Comparison of ENCODE assay signal across 3 cellular contexts in genomic region chr3:156059950-156060501, GRCh38.
TF ChIP-seq lines count a peak whose summit lies in the region.

No MANE protein-coding gene starts in this region.

TF ChIP-seq in GM12891, 5 proteins besides CTCF, POLR2A, EP300 and RAD21:
- TF ChIP-seq PAX5 (IDR thresholded peaks at IDR 0.05; ENCODE audit: insufficient read depth, low read length, severe bottlenecking) (no peak), TAF1 (IDR thresholded peaks at IDR 0.05; ENCODE audit: low read depth, low read length) (no peak), POU2F2 (IDR thresholded peaks at IDR 0.05; ENCODE audit: low read depth, low read length) (no peak), POLR2AphosphoS5 (IDR thresholded peaks at IDR 0.05; ENCODE audit: low read depth, low read length) (no peak), SPI1 (IDR thresholded peaks at IDR 0.05; ENCODE audit: low read depth, low read length) (peak; percentile 31; the same call in 1 of the 2 replicates)
TF ChIP-seq in GM12891: peak in this region for 1.

TF ChIP-seq in H1, 55 proteins besides CTCF, POLR2A, EP300 and RAD21:
- TF ChIP-seq NANOG (IDR thresholded peaks at IDR 0.05; ENCODE audit: insufficient read depth, low read depth, low read length, poor library complexity, severe bottlenecking) (no peak), SIN3A (conservative IDR thresholded peaks at IDR 0.05 in 1 of 2, IDR thresholded peaks at IDR 0.05 in 1 of 2; ENCODE audit: low read depth in 1 of 2, low read length in 2 of 2) (no peak), CHD2 (IDR thresholded peaks at IDR 0.05; ENCODE audit: low read length) (no peak), POU5F1 (IDR thresholded peaks at IDR 0.05; ENCODE audit: low read depth, low read length) (no peak), ATF2 (IDR thresholded peaks at IDR 0.05; ENCODE audit: low read length) (no peak), YY1 (IDR thresholded peaks at IDR 0.05; ENCODE audit: low read depth, low read length) (no peak), CBX5 (IDR thresholded peaks at IDR 0.05; ENCODE audit: low read depth, low read length) (no peak), SRF (IDR thresholded peaks at IDR 0.05; ENCODE audit: low read depth, low read length) (no peak), SP4 (IDR thresholded peaks at IDR 0.05; ENCODE audit: low read length) (no peak)
- TF ChIP-seq, protein P1, sequence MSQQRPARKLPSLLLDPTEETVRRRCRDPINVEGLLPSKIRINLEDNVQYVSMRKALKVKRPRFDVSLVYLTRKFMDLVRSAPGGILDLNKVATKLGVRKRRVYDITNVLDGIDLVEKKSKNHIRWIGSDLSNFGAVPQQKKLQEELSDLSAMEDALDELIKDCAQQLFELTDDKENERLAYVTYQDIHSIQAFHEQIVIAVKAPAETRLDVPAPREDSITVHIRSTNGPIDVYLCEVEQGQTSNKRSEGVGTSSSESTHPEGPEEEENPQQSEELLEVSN (IDR thresholded peaks at IDR 0.05): no peak

TF ChIP-seq in SK-N-SH, 30 proteins besides CTCF, POLR2A, EP300 and RAD21:
- TF ChIP-seq POLR2AphosphoS5 (IDR thresholded peaks at IDR 0.05; ENCODE audit: low read depth, low read length) (no peak), RFX5 (IDR thresholded peaks at IDR 0.05; ENCODE audit: low read length) (no peak), JUND (IDR thresholded peaks at IDR 0.05) (no peak), NFIC (IDR thresholded peaks at IDR 0.05; ENCODE audit: borderline replicate concordance) (no peak), USF1 (IDR thresholded peaks at IDR 0.05; ENCODE audit: borderline replicate concordance, low read depth) (no peak), FOXJ3 (CRISPR knock-in tag; IDR thresholded peaks at IDR 0.05) (no peak), TCF12 (IDR thresholded peaks at IDR 0.05) (no peak), ELF1 (IDR thresholded peaks at IDR 0.05) (no peak), MEF2A (IDR thresholded peaks at IDR 0.05; ENCODE audit: borderline replicate concordance, low read depth) (no peak), SMC3 (IDR thresholded peaks at IDR 0.05; ENCODE audit: low read depth, low read length) (no peak), TEAD4 (IDR thresholded peaks at IDR 0.05; ENCODE audit: borderline replicate concordance, insufficient read depth) (no peak), FOSL2 (IDR thresholded peaks at IDR 0.05; ENCODE audit: borderline replicate concordance, low read depth) (no peak), CHD2 (IDR thresholded peaks at IDR 0.05; ENCODE audit: low read length, partially characterized antibody) (no peak), RCOR1 (IDR thresholded peaks at IDR 0.05; ENCODE audit: low read length) (no peak), TAF1 (IDR thresholded peaks at IDR 0.05; ENCODE audit: borderline replicate concordance, low read depth, low read length) (no peak), RXRA (IDR thresholded peaks at IDR 0.05; ENCODE audit: borderline replicate concordance, low read depth) (no peak), YY1 (IDR thresholded peaks at IDR 0.05; ENCODE audit: low read depth) (no peak), GABPA (IDR thresholded peaks at IDR 0.05; ENCODE audit: low read depth) (no peak)
- TF ChIP-seq, protein P2, sequence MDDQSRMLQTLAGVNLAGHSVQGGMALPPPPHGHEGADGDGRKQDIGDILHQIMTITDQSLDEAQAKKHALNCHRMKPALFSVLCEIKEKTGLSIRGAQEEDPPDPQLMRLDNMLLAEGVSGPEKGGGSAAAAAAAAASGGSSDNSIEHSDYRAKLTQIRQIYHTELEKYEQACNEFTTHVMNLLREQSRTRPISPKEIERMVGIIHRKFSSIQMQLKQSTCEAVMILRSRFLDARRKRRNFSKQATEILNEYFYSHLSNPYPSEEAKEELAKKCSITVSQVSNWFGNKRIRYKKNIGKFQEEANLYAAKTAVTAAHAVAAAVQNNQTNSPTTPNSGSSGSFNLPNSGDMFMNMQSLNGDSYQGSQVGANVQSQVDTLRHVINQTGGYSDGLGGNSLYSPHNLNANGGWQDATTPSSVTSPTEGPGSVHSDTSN (IDR thresholded peaks at IDR 0.05): no peak
- TF ChIP-seq, protein P3, sequence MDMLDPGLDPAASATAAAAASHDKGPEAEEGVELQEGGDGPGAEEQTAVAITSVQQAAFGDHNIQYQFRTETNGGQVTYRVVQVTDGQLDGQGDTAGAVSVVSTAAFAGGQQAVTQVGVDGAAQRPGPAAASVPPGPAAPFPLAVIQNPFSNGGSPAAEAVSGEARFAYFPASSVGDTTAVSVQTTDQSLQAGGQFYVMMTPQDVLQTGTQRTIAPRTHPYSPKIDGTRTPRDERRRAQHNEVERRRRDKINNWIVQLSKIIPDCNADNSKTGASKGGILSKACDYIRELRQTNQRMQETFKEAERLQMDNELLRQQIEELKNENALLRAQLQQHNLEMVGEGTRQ (IDR thresholded peaks at IDR 0.05; ENCODE audit: borderline replicate concordance, low read depth, low read length): no peak
